17 cellular contexts compared by ENCODE assay signal in the genomic region with DNA sequence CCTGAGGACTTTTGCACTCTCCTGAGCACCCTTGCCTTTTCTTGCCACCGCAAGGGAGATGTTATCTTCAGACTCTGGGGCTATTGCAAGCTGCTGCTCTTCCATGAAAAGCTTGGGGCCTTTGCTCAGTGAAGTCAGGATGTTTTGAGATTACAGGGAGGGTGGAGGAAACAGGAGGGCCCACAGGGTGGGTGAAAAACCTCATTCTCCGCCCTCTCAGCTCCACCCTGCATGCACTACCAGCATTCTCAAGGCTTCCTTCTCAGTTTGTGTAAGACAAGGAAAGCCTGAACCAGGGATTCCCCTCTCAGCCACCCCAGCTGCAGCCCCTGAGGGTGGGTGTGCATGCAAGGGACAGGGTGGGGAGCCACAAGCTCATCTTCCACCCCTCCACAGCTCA. TPM values are rescaled to one million over a fixed set of nuclear protein-coding genes. Genes with fewer than 3 reads are reported as not detected.
DNase-seq lines count a peak whose midpoint lies in the region; ATAC-seq and TF ChIP-seq lines count a peak whose summit lies in the region.
"Had no signal": no experiment of that assay in that cellular context is flagged by ENCODE, and none has a peak within 500 bp of the region (broad histone marks: within the 10 kb centered on the region; RNA-seq: fewer than 3 reads in every experiment).

No MANE protein-coding gene starts in this region.

- intact Hi-C loops in stomach (cut with DNase I; ENCODE audit: low total_unique reads), result loop anchor here (10.0 kb wide), 1 partner anchor 697 kb away; a partner anchor contains a TSS
- intact Hi-C loops in Right ventricle myocardium superior (cut with DNase I), result loop anchor here (5.0 to 10.0 kb wide), 2 partner anchors 515 to 697 kb away; a partner anchor contains a TSS

- WGBS in stomach, 5 donors, result 61 to 71% (median 69%) methylated on average over 2 of the region's 2 CpGs

- H3K4me3 ChIP-seq in stomach, result no peak overlapping the region
- H3K4me3 ChIP-seq: dorsolateral prefrontal cortex, pancreas had no signal

- no peak for TF ChIP-seq CTCF in stomach (IDR thresholded peaks at IDR 0.05)

- peak; percentile 11 for ATAC-seq in activated T-cell treated with anti-CD3 and anti-CD28 coated beads, Interleukin-2, amount 50 U/mL, for 4 hours
- no peak for ATAC-seq in stimulated activated naive CD8-positive, alpha-beta T cell treated with anti-CD3 and anti-CD28 coated beads, Interleukin-15, Interleukin-2, amounts not matched to agents 100 U/mL and 50 U/mL, for 24 hours
- ATAC-seq in Right ventricle myocardium superior (ENCODE audit: poor library complexity), result no peak
- ATAC-seq: left ventricle myocardium superior, pancreas had no signal

- no peak for TF ChIP-seq EP300 in stomach (IDR thresholded peaks at IDR 0.05)

- H3K9me3 ChIP-seq in stomach, result no peaks in the 10 kb centered on the region
- H3K9me3 ChIP-seq: pancreas had no signal

- no peaks in the 10 kb centered on the region for H3K27me3 ChIP-seq in stomach
- H3K27me3 ChIP-seq: dorsolateral prefrontal cortex, pancreas had no signal

- H3K9me3 Mint-ChIP-seq in activated T-cell treated with anti-CD3 and anti-CD28 coated beads, Interleukin-2, amount 50 U/mL, for 4 hours, result no peaks in the 10 kb centered on the region

- no peak for DNase-seq in activated T-cell treated with anti-CD3 and anti-CD28 coated beads, Interleukin-2, amount 50 U/mL, for 4 hours
- DNase-seq in activated T-cell treated with anti-CD3 and anti-CD28 coated beads for 4 hours (no peak), RPMI7951 (ENCODE audit: low read depth) (peak; percentile 6), stomach (no peak), NCI-H2081 (lab: John Stamatoyannopoulos, UW) (no peak), Right ventricle myocardium superior (no peak)
- DNase-seq in central memory CD4-positive, alpha-beta T cell, result peak; percentile 41
- no peak for DNase-seq in stimulated activated naive CD8-positive, alpha-beta T cell treated with anti-CD3 and anti-CD28 coated beads, Interleukin-15, Interleukin-2, amounts not matched to agents 100 U/mL and 50 U/mL, for 24 hours
- DNase-seq: activated CD4-positive, alpha-beta T cell treated with anti-CD3 and anti-CD28 coated beads, Interleukin-2, amount 50 U/mL, for 48 hours; activated gamma-delta T cell treated with Interleukin-2 at 50 U/mL for 16 hours; dorsolateral prefrontal cortex; KG1; left ventricle myocardium superior; NCI-H1417; SHP77 had no signal

- no peaks in the 10 kb centered on the region for H3K27me3 Mint-ChIP-seq in activated T-cell treated with anti-CD3 and anti-CD28 coated beads, Interleukin-2, amount 50 U/mL, for 4 hours (ENCODE audit: low read depth)

- H3K36me3 Mint-ChIP-seq in activated T-cell treated with anti-CD3 and anti-CD28 coated beads, Interleukin-2, amount 50 U/mL, for 4 hours (ENCODE audit: insufficient read depth), result no peaks in the 10 kb centered on the region

- H3K27ac ChIP-seq in stomach, result peak overlapping the region; percentile 21 to 64 (median 36)
- H3K27ac ChIP-seq: pancreas had no signal

- no peak overlapping the region for H3K4me3 Mint-ChIP-seq in activated T-cell treated with anti-CD3 and anti-CD28 coated beads, Interleukin-2, amount 50 U/mL, for 4 hours

- TF ChIP-seq POLR2A in stomach (IDR thresholded peaks at IDR 0.05), result no peak

- H3K4me1 Mint-ChIP-seq in activated T-cell treated with anti-CD3 and anti-CD28 coated beads, Interleukin-2, amount 50 U/mL, for 4 hours (ENCODE audit: low read depth), result peaks cover 48% of the 10 kb centered on the region

- no peaks in the 10 kb centered on the region for H3K36me3 ChIP-seq in stomach
- H3K36me3 ChIP-seq: pancreas had no signal

- H3K4me1 ChIP-seq in stomach, result peaks cover 12 to 30% (median 20%) of the 10 kb centered on the region in 4 donors

RNA-seq across cellular contexts. Expression of a gene that starts 25.8 kb away (rescaled TPM):
- not detected for total RNA-seq in activated T-cell treated with anti-CD3 and anti-CD28 coated beads, Interleukin-2, amount 50 U/mL, for 4 hours
- total RNA-seq in RPMI7951 (2014; rRNA removed; shearing (Covaris generic)), result not detected in 2 replicates
- total RNA-seq in stomach (1 to 10 TPM in 1 of 5 donors, not detected in 4; 1.7 TPM), Right ventricle myocardium superior (not detected)
- polyA plus RNA-seq in stomach, result under 1 TPM in 2 of 3 donors, not detected in 1; 0.03 to 0.12 TPM
- total RNA-seq: fibroblast of villous mesenchyme, left ventricle myocardium superior had no signal
- polyA plus RNA-seq: pancreas had no signal

Comparison
In these comparisons a context has a peak if more than half of its experiments do, and no peak if none do; other contexts are left out.
1. ATAC-seq: peak in activated T-cell treated with anti-CD3 and anti-CD28 coated beads, Interleukin-2, amount 50 U/mL, for 4 hours (2 of 2); none in stimulated activated naive CD8-positive, alpha-beta T cell treated with anti-CD3 and anti-CD28 coated beads, Interleukin-15, Interleukin-2, amounts not matched to agents 100 U/mL and 50 U/mL, for 24 hours (single experiment) and Right ventricle myocardium superior (single experiment).
2. DNase-seq: peak in RPMI7951 (single experiment) and central memory CD4-positive, alpha-beta T cell (single experiment); none in activated T-cell treated with anti-CD3 and anti-CD28 coated beads, Interleukin-2, amount 50 U/mL, for 4 hours (single experiment), activated T-cell treated with anti-CD3 and anti-CD28 coated beads for 4 hours (single experiment), stomach (single experiment), stimulated activated naive CD8-positive, alpha-beta T cell treated with anti-CD3 and anti-CD28 coated beads, Interleukin-15, Interleukin-2, amounts not matched to agents 100 U/mL and 50 U/mL, for 24 hours (single experiment), NCI-H2081 (0 of 2) and Right ventricle myocardium superior (single experiment).